In genomic region chr17:4881761-4882555, GRCh38 we compare ENCODE assay signal across 7 cellular contexts. TPM values are rescaled to one million over a fixed set of nuclear protein-coding genes. Genes with fewer than 3 reads are reported as not detected.
DNase-seq lines count a peak whose midpoint lies in the region; ATAC-seq and TF ChIP-seq lines count a peak whose summit lies in the region.

No MANE protein-coding gene starts in this region.

- peak; percentile 73 for DNase-seq in GM10266 (ENCODE audit: extremely low spot score)
- DNase-seq in NCI-H146 (lab: John Stamatoyannopoulos, UW): peak; percentile 67
- peak; percentile 75 for DNase-seq in activated CD4-positive, alpha-beta T cell treated with anti-CD3 and anti-CD28 coated beads, Interleukin-2, amount 10 ng/mL, durations not matched to agents 7 days and 5 days
- DNase-seq in memory B cell (ENCODE audit: low spot score in 2 of 2): peak; percentile 55 to 62
- peak; percentile 46 to 72 for DNase-seq in stimulated activated effector memory CD8-positive, alpha-beta T cell treated with anti-CD3 and anti-CD28 coated beads, Interleukin-12 subunit alpha, Interleukin-12 subunit beta, amount 100 ng/mL, for 72 hours (ENCODE audit: low spot score in 2 of 2)

- H3K27me3 Mint-ChIP-seq in activated CD4-positive, alpha-beta T cell treated with anti-CD3 and anti-CD28 coated beads, Interleukin-2, amount 10 ng/mL, durations not matched to agents 7 days and 5 days: no peaks in the 10 kb centered on the region
- no peaks in the 10 kb centered on the region for H3K27me3 Mint-ChIP-seq in dendritic cell treated with granulocyte-macrophage colony-stimulating factor and Interleukin-4, amounts not matched to agents 40 ng/mL and 50 ng/mL, for 4 days
- no peaks in the 10 kb centered on the region for H3K27me3 Mint-ChIP-seq in memory B cell

- no peak overlapping the region for H3K27ac Mint-ChIP-seq in activated CD4-positive, alpha-beta T cell treated with anti-CD3 and anti-CD28 coated beads, Interleukin-2, amount 10 ng/mL, durations not matched to agents 7 days and 5 days
- peak overlapping the region; percentile 78 for H3K27ac Mint-ChIP-seq in dendritic cell treated with granulocyte-macrophage colony-stimulating factor and Interleukin-4, amounts not matched to agents 40 ng/mL and 50 ng/mL, for 4 days
- H3K27ac Mint-ChIP-seq in memory B cell: no peak overlapping the region
- H3K27ac Mint-ChIP-seq in stimulated activated effector memory CD8-positive, alpha-beta T cell treated with anti-CD3 and anti-CD28 coated beads, Interleukin-12 subunit alpha, Interleukin-12 subunit beta, amount 100 ng/mL, for 72 hours: peak overlapping the region; percentile 32

- intact Hi-C loops in dendritic cell treated with granulocyte-macrophage colony-stimulating factor and Interleukin-4, amounts not matched to agents 40 ng/mL and 50 ng/mL, for 4 days (cut with micrococcal nuclease): no loop called here

- POLR2A ChIA-PET in activated CD4-positive, alpha-beta T cell treated with anti-CD3 and anti-CD28 coated beads, Interleukin-2, amount 10 ng/mL, durations not matched to agents 7 days and 5 days (lab: Charles Lee): no interaction called here

- no peak overlapping the region for H3K4me3 Mint-ChIP-seq in activated CD4-positive, alpha-beta T cell treated with anti-CD3 and anti-CD28 coated beads, Interleukin-2, amount 10 ng/mL, durations not matched to agents 7 days and 5 days
- no peak overlapping the region for H3K4me3 Mint-ChIP-seq in dendritic cell treated with granulocyte-macrophage colony-stimulating factor and Interleukin-4, amounts not matched to agents 40 ng/mL and 50 ng/mL, for 4 days
- no peak overlapping the region for H3K4me3 Mint-ChIP-seq in memory B cell
- no peak overlapping the region for H3K4me3 Mint-ChIP-seq in stimulated activated effector memory CD8-positive, alpha-beta T cell treated with anti-CD3 and anti-CD28 coated beads, Interleukin-12 subunit alpha, Interleukin-12 subunit beta, amount 100 ng/mL, for 72 hours

- H3K36me3 Mint-ChIP-seq in activated CD4-positive, alpha-beta T cell treated with anti-CD3 and anti-CD28 coated beads, Interleukin-2, amount 10 ng/mL, durations not matched to agents 7 days and 5 days (ENCODE audit: low read depth): peaks cover 33% of the 10 kb centered on the region
- H3K36me3 Mint-ChIP-seq in dendritic cell treated with granulocyte-macrophage colony-stimulating factor and Interleukin-4, amounts not matched to agents 40 ng/mL and 50 ng/mL, for 4 days (ENCODE audit: low read depth): peaks cover 77% of the 10 kb centered on the region
- H3K36me3 Mint-ChIP-seq in memory B cell: peaks cover 18% of the 10 kb centered on the region
- H3K36me3 Mint-ChIP-seq in stimulated activated effector memory CD8-positive, alpha-beta T cell treated with anti-CD3 and anti-CD28 coated beads, Interleukin-12 subunit alpha, Interleukin-12 subunit beta, amount 100 ng/mL, for 72 hours: peaks cover 68% of the 10 kb centered on the region

- peaks cover 2% of the 10 kb centered on the region for H3K4me1 Mint-ChIP-seq in activated CD4-positive, alpha-beta T cell treated with anti-CD3 and anti-CD28 coated beads, Interleukin-2, amount 10 ng/mL, durations not matched to agents 7 days and 5 days
- peaks cover 91% of the 10 kb centered on the region for H3K4me1 Mint-ChIP-seq in dendritic cell treated with granulocyte-macrophage colony-stimulating factor and Interleukin-4, amounts not matched to agents 40 ng/mL and 50 ng/mL, for 4 days (ENCODE audit: low read depth)
- peaks cover 3% of the 10 kb centered on the region for H3K4me1 Mint-ChIP-seq in memory B cell
- peaks cover 12% of the 10 kb centered on the region for H3K4me1 Mint-ChIP-seq in stimulated activated effector memory CD8-positive, alpha-beta T cell treated with anti-CD3 and anti-CD28 coated beads, Interleukin-12 subunit alpha, Interleukin-12 subunit beta, amount 100 ng/mL, for 72 hours

- TF ChIP-seq CTCF in GM10266 (IDR thresholded peaks at IDR 0.05; ENCODE audit: control insufficient read depth, insufficient read depth, low read depth, missing control alignments): peak; percentile 80

- no peaks in the 10 kb centered on the region for H3K9me3 Mint-ChIP-seq in activated CD4-positive, alpha-beta T cell treated with anti-CD3 and anti-CD28 coated beads, Interleukin-2, amount 10 ng/mL, durations not matched to agents 7 days and 5 days
- H3K9me3 Mint-ChIP-seq in dendritic cell treated with granulocyte-macrophage colony-stimulating factor and Interleukin-4, amounts not matched to agents 40 ng/mL and 50 ng/mL, for 4 days: no peaks in the 10 kb centered on the region
- no peaks in the 10 kb centered on the region for H3K9me3 Mint-ChIP-seq in memory B cell
- H3K9me3 Mint-ChIP-seq in stimulated activated effector memory CD8-positive, alpha-beta T cell treated with anti-CD3 and anti-CD28 coated beads, Interleukin-12 subunit alpha, Interleukin-12 subunit beta, amount 100 ng/mL, for 72 hours: no peaks in the 10 kb centered on the region

- CTCF ChIA-PET in activated CD4-positive, alpha-beta T cell treated with anti-CD3 and anti-CD28 coated beads, Interleukin-2, amount 10 ng/mL, durations not matched to agents 7 days and 5 days (lab: Charles Lee): interaction anchor here (0.7 to 1.9 kb wide), 5 partner anchors 21 to 198 kb away, joined by 3 to 4 read pairs (median 3); no protein-coding TSS in a partner anchor

- ATAC-seq in memory B cell (ENCODE audit: low read depth) (peak; percentile 95), GM21447 (IDR thresholded peaks at IDR 0.05; ENCODE audit: unreplicated experiment) (no peak)
- peak; percentile 78 for ATAC-seq in stimulated activated effector memory CD8-positive, alpha-beta T cell treated with anti-CD3 and anti-CD28 coated beads, Interleukin-12 subunit alpha, Interleukin-12 subunit beta, amount 100 ng/mL, for 72 hours

RNA-seq across cellular contexts. Expression of gene C17orf107, which starts 17.4 kb away (rescaled TPM):
- under 1 TPM; 0.77 to 0.92 TPM for total RNA-seq in activated CD4-positive, alpha-beta T cell treated with anti-CD3 and anti-CD28 coated beads, Interleukin-2, amount 10 ng/mL, durations not matched to agents 7 days and 5 days

RNA-seq across cellular contexts. Expression of gene CHRNE, which starts 20.9 kb away (rescaled TPM):
- total RNA-seq in activated CD4-positive, alpha-beta T cell treated with anti-CD3 and anti-CD28 coated beads, Interleukin-2, amount 10 ng/mL, durations not matched to agents 7 days and 5 days: under 1 TPM; 0.25 to 0.42 TPM

RNA-seq across cellular contexts. Expression of gene MINK1, which starts 48.8 kb away (rescaled TPM):
- 100 to 1,000 TPM; 112 to 133 TPM for total RNA-seq in activated CD4-positive, alpha-beta T cell treated with anti-CD3 and anti-CD28 coated beads, Interleukin-2, amount 10 ng/mL, durations not matched to agents 7 days and 5 days

RNA-seq across cellular contexts. Expression of gene GP1BA, which starts 50.1 kb away (rescaled TPM):
- total RNA-seq in activated CD4-positive, alpha-beta T cell treated with anti-CD3 and anti-CD28 coated beads, Interleukin-2, amount 10 ng/mL, durations not matched to agents 7 days and 5 days: not detected

RNA-seq across cellular contexts. Expression of gene SLC25A11, which starts 57.9 kb away (rescaled TPM):
- 10 to 100 TPM; 73.0 to 75.3 TPM for total RNA-seq in activated CD4-positive, alpha-beta T cell treated with anti-CD3 and anti-CD28 coated beads, Interleukin-2, amount 10 ng/mL, durations not matched to agents 7 days and 5 days

Comparison
In these comparisons a context has a peak if more than half of its experiments do, and no peak if none do; other contexts are left out.
1. H3K27ac Mint-ChIP-seq: peak in dendritic cell treated with granulocyte-macrophage colony-stimulating factor and Interleukin-4, amounts not matched to agents 40 ng/mL and 50 ng/mL, for 4 days (single experiment) and stimulated activated effector memory CD8-positive, alpha-beta T cell treated with anti-CD3 and anti-CD28 coated beads, Interleukin-12 subunit alpha, Interleukin-12 subunit beta, amount 100 ng/mL, for 72 hours (single experiment); none in activated CD4-positive, alpha-beta T cell treated with anti-CD3 and anti-CD28 coated beads, Interleukin-2, amount 10 ng/mL, durations not matched to agents 7 days and 5 days (single experiment) and memory B cell (single experiment).
2. Peak in every context shown above with its lines, with median percentiles within 50 percentile points of each other: DNase-seq.